8 cellular contexts compared by ENCODE assay signal in the genomic region with DNA sequence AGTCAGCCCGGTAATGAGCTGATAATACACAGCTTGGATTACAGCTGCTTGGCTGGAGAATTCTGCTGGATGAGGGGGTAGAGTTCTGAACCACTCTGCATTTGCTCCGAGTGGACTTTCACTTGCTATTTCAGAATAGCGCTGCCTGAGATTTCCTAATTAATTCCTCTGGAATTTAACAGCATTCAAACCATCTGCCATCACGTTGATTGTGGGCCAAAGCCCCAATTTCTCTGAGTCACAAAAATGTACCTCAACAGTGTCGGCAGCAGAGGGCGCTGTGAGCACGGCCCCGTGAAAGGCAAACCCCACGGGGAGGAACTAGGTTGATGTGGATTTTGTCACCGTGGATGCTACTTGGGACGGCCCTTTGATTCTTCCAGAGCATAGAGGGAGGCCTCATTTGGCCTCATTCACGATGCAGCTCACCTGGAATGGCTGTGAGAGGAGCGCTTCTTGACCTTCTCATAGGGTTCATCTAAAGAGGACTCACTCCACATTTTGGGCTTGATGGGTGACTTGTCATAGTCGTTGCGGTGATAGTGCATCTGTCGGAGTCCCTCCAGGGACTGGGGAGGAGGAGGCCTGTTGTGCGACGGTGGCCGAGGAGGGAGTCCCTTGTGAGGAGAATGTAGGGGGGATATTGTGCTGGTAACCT.
DNase-seq lines count a peak whose midpoint lies in the region; ATAC-seq, FAIRE-seq and TF ChIP-seq lines count a peak whose summit lies in the region.

No MANE protein-coding gene starts in this region.

- TF ChIP-seq RAD21 in HepG2 (CRISPR knock-in tag; IDR thresholded peaks at IDR 0.05): peak; percentile 81

- no peaks in the 10 kb centered on the region for H3K27me3 Mint-ChIP-seq in activated CD4-positive, alpha-beta T cell treated with anti-CD3 and anti-CD28 coated beads, Interleukin-2, amount 10 ng/mL, durations not matched to agents 7 days and 5 days

- no peak for TF ChIP-seq POLR2A in HepG2 (IDR thresholded peaks at IDR 0.05; ENCODE audit: insufficient read depth in 1 of 2, low read depth in 2 of 2, low read length in 2 of 2)

- peaks cover 20% of the 10 kb centered on the region for H3K4me1 Mint-ChIP-seq in activated CD4-positive, alpha-beta T cell treated with anti-CD3 and anti-CD28 coated beads, Interleukin-2, amount 10 ng/mL, durations not matched to agents 7 days and 5 days

- no peak overlapping the region for H3K4me3 ChIP-seq in coronary artery
- no peak overlapping the region for H3K4me3 ChIP-seq in HepG2 (replicated peaks in 1 of 3; ENCODE audit: insufficient read depth in 1 of 3, low read depth in 2 of 3, low read length in 3 of 3)

- TF ChIP-seq CTCF in coronary artery (IDR thresholded peaks at IDR 0.05) (peak; percentile 93), HepG2 (CRISPR knock-in tag; IDR thresholded peaks at IDR 0.05) (peak; percentile 92)

- in situ Hi-C loops in HepG2 (cut with HindIII; ENCODE audit: extremely low pct_ligation_motif_present, low pct_unique_long_range_greater_than_20kb): loop anchor here (5.0 kb wide), 1 partner anchor 117 kb away; no protein-coding TSS in a partner anchor

- no peak overlapping the region for H3K27ac Mint-ChIP-seq in activated CD4-positive, alpha-beta T cell treated with anti-CD3 and anti-CD28 coated beads, Interleukin-2, amount 10 ng/mL, durations not matched to agents 7 days and 5 days

- H4K20me1 ChIP-seq in HepG2 (ENCODE audit: insufficient read depth, low read length): no peaks in the 10 kb centered on the region

- H3K4me3 Mint-ChIP-seq in activated CD4-positive, alpha-beta T cell treated with anti-CD3 and anti-CD28 coated beads, Interleukin-2, amount 10 ng/mL, durations not matched to agents 7 days and 5 days: no peak overlapping the region

- peak; percentile 63 for FAIRE-seq in HepG2 (lab: Jason Lieb, UNC)

- no peaks in the 10 kb centered on the region for H3K9me3 Mint-ChIP-seq in activated CD4-positive, alpha-beta T cell treated with anti-CD3 and anti-CD28 coated beads, Interleukin-2, amount 10 ng/mL, durations not matched to agents 7 days and 5 days

- intact Hi-C loops in HepG2 (cut with micrococcal nuclease; ENCODE audit: unreplicated experiment): loop anchor here (1.0 kb wide), 1 partner anchor 118 kb away; no protein-coding TSS in a partner anchor

- DNase-seq in NCI-H2196 (lab: John Stamatoyannopoulos, UW; ENCODE audit: unreplicated experiment): peak; percentile 1
- DNase-seq in NCI-H2196 treated with DMSO at 0.1 percent for 48 hours (lab: John Stamatoyannopoulos, UW; ENCODE audit: unreplicated experiment): no peak
- DNase-seq in NCI-H1694 (lab: John Stamatoyannopoulos, UW): peak; percentile 68
- peak; percentile 75 for DNase-seq in activated CD4-positive, alpha-beta T cell treated with anti-CD3 and anti-CD28 coated beads, Interleukin-2, amount 10 ng/mL, durations not matched to agents 7 days and 5 days
- no peak for DNase-seq in coronary artery (ENCODE audit: low spot score)
- no peak for DNase-seq in HepG2 (ENCODE audit: low spot score)
- DNase-seq in stimulated activated CD4-positive, alpha-beta T cell treated with anti-CD3 and anti-CD28 coated beads, Interleukin-4, amount 100 ng/mL, for 24 hours: peak; percentile 72
- DNase-seq in NCI-H2029 (lab: John Stamatoyannopoulos, UW): no peak

- no peaks in the 10 kb centered on the region for H3K79me2 ChIP-seq in HepG2 (ENCODE audit: insufficient read depth, low read length)

- no peak overlapping the region for H3K9ac ChIP-seq in HepG2 (ENCODE audit: insufficient read depth, low read depth, low read length)

- no peaks in the 10 kb centered on the region for H3K9me3 ChIP-seq in HepG2 (ENCODE audit: low read length)

- H3K27me3 ChIP-seq in HepG2 (ENCODE audit: control insufficient read depth in 1 of 2, insufficient read depth in 2 of 2, low read length in 2 of 2): no peaks in the 10 kb centered on the region

- ATAC-seq in HepG2: peak; percentile 66

- H2AFZ ChIP-seq in HepG2 (ENCODE audit: low read length): no peak overlapping the region

- H3K27ac ChIP-seq in coronary artery: peak overlapping the region; percentile 32 to 50
- H3K27ac ChIP-seq in HepG2 (ENCODE audit: extremely low read length, insufficient read depth, low read length): no peak overlapping the region

- H3K36me3 Mint-ChIP-seq in activated CD4-positive, alpha-beta T cell treated with anti-CD3 and anti-CD28 coated beads, Interleukin-2, amount 10 ng/mL, durations not matched to agents 7 days and 5 days (ENCODE audit: low read depth): no peaks in the 10 kb centered on the region

- no TSS peak for BruUV-seq in HepG2 (replicated peaks; lab: Mats Ljungman, UMichigan)

- TF ChIP-seq EP300 in HepG2 (IDR thresholded peaks at IDR 0.05; ENCODE audit: low read depth in 2 of 2, low read length in 2 of 2): no peak
- TF ChIP-seq EP300 in HepG2 (CRISPR knock-in tag; IDR thresholded peaks at IDR 0.05; ENCODE audit: borderline replicate concordance): no peak

- CTCF ChIA-PET in activated CD4-positive, alpha-beta T cell treated with anti-CD3 and anti-CD28 coated beads, Interleukin-2, amount 10 ng/mL, durations not matched to agents 7 days and 5 days (lab: Charles Lee): interaction anchor here (0.6 to 1.2 kb wide), 2 partner anchors 8 to 72 kb away, joined by 4 to 6 read pairs; no protein-coding TSS in a partner anchor
- CTCF ChIA-PET in HepG2 (lab: Yijun Ruan, JAX; ENCODE audit: low intra/inter-chr PET ratio, low total read pairs): interaction anchor here (0.7 to 3.6 kb wide), 3 partner anchors 113 to 118 kb away, joined by 3 to 60 read pairs (median 3); no protein-coding TSS in a partner anchor

- POLR2A ChIA-PET in activated CD4-positive, alpha-beta T cell treated with anti-CD3 and anti-CD28 coated beads, Interleukin-2, amount 10 ng/mL, durations not matched to agents 7 days and 5 days (lab: Charles Lee): no interaction called here
- POLR2A ChIA-PET in HepG2 (lab: Yijun Ruan, JAX): no interaction called here

- H3K4me2 ChIP-seq in HepG2 (ENCODE audit: low read depth, low read length): no peak overlapping the region

- no peaks in the 10 kb centered on the region for H3K36me3 ChIP-seq in HepG2 (replicated peaks in 1 of 2; ENCODE audit: control insufficient read depth in 1 of 2, insufficient read depth in 2 of 2, low read length in 2 of 2)

- no peaks in the 10 kb centered on the region for H3K4me1 ChIP-seq in HepG2 (ENCODE audit: insufficient read depth, low read length)

- WGBS in HepG2 (ENCODE audit: low lambda C conversion rate): 57% methylated on average over 10 of the region's 19 CpGs

TF ChIP-seq in HepG2, 621 proteins besides CTCF, POLR2A, EP300 and RAD21:
- TF ChIP-seq MXI1 (IDR thresholded peaks at IDR 0.05; ENCODE audit: borderline replicate concordance, low read depth, low read length) (0 out of 3 replicates have a peak, but pooled peaks have one; percentile 16), SMC3 (IDR thresholded peaks at IDR 0.05; ENCODE audit: low read length) (peak; percentile 95), ZNF501 (CRISPR knock-in tag; IDR thresholded peaks at IDR 0.05) (peak; percentile 55; the same call in 1 of the 2 replicates), KDM5A (IDR thresholded peaks at IDR 0.05; ENCODE audit: borderline replicate concordance, low read length) (no peak), TEAD3 (CRISPR knock-in tag; optimal IDR thresholded peaks at IDR 0.05; ENCODE audit: borderline replicate concordance) (peak; percentile 15), STAG1 (CRISPR knock-in tag; IDR thresholded peaks at IDR 0.05) (peak; percentile 93), KDM2A (CRISPR knock-in tag; IDR thresholded peaks at IDR 0.05; ENCODE audit: borderline replicate concordance, low read depth) (peak; percentile 48; the same call in 1 of the 2 replicates), ZNF572 (CRISPR knock-in tag; IDR thresholded peaks at IDR 0.05) (0 out of 2 replicates have a peak, but pooled peaks have one; percentile 26), EEA1 (CRISPR knock-in tag; IDR thresholded peaks at IDR 0.05; ENCODE audit: borderline replicate concordance) (no peak), NRL (CRISPR knock-in tag; IDR thresholded peaks at IDR 0.05; ENCODE audit: borderline replicate concordance) (no peak), SALL1 (CRISPR knock-in tag; IDR thresholded peaks at IDR 0.05) (peak; percentile 41; the same call in 1 of the 2 replicates), ZNF749 (CRISPR knock-in tag; IDR thresholded peaks at IDR 0.05; ENCODE audit: borderline replicate concordance) (0 out of 2 replicates have a peak, but pooled peaks have one; percentile 19), SPEN (CRISPR knock-in tag; IDR thresholded peaks at IDR 0.05; ENCODE audit: low read depth) (no peak)
- TF ChIP-seq, protein P1, sequence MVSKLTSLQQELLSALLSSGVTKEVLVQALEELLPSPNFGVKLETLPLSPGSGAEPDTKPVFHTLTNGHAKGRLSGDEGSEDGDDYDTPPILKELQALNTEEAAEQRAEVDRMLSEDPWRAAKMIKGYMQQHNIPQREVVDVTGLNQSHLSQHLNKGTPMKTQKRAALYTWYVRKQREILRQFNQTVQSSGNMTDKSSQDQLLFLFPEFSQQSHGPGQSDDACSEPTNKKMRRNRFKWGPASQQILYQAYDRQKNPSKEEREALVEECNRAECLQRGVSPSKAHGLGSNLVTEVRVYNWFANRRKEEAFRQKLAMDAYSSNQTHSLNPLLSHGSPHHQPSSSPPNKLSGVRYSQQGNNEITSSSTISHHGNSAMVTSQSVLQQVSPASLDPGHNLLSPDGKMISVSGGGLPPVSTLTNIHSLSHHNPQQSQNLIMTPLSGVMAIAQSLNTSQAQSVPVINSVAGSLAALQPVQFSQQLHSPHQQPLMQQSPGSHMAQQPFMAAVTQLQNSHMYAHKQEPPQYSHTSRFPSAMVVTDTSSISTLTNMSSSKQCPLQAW (CRISPR knock-in tag; IDR thresholded peaks at IDR 0.05): 0 out of 2 replicates have a peak, but pooled peaks have one; percentile 32
TF ChIP-seq in HepG2: peak in this region for 10.

Comparison
In these comparisons a context has a peak if more than half of its experiments do, and no peak if none do; other contexts are left out.
1. DNase-seq: peak in NCI-H2196 (single experiment), NCI-H1694 (single experiment), activated CD4-positive, alpha-beta T cell treated with anti-CD3 and anti-CD28 coated beads, Interleukin-2, amount 10 ng/mL, durations not matched to agents 7 days and 5 days (single experiment) and stimulated activated CD4-positive, alpha-beta T cell treated with anti-CD3 and anti-CD28 coated beads, Interleukin-4, amount 100 ng/mL, for 24 hours (single experiment); none in NCI-H2196 treated with DMSO at 0.1 percent for 48 hours (single experiment), coronary artery (single experiment), HepG2 (single experiment) and NCI-H2029 (single experiment).